8 cellular contexts compared by ENCODE assay signal in genomic region chr17:21573271-21573960, GRCh38.
A peak's percentile ranks its signal among the peaks of the same experiment; 100 is the strongest.
DNase-seq lines count a peak whose midpoint lies in the region; ATAC-seq, FAIRE-seq and TF ChIP-seq lines count a peak whose summit lies in the region.
"Not testable (repeated sequence)": the region's sequence is repeated elsewhere in the genome, so short reads cannot be mapped to it uniquely, and the experiment has no call there.

No MANE protein-coding gene starts in this region.

- peak overlapping the region; percentile 51 for H3K4me2 ChIP-seq in fibroblast of lung (ENCODE audit: extremely low read depth, insufficient read depth, low read length)

- H3K36me3 Mint-ChIP-seq in activated T-cell treated with anti-CD3 and anti-CD28 coated beads, Interleukin-2, amount 50 U/mL, for 72 hours (ENCODE audit: insufficient read depth in 2 of 2): peaks cover 6 to 10% of the 10 kb centered on the region in 2 donors

- not testable (repeated sequence) for H3K4me1 ChIP-seq in fibroblast of lung (ENCODE audit: control insufficient read depth, extremely low read depth, insufficient read depth, low read length); lower lobe of right lung; rectal smooth muscle tissue (ENCODE audit: control insufficient read depth, insufficient read depth, low read length); suprapubic skin

- not testable (repeated sequence) for TF ChIP-seq EP300 in suprapubic skin (IDR thresholded peaks at IDR 0.05)

- H3K9ac ChIP-seq in fibroblast of lung (ENCODE audit: insufficient read depth, low read length); rectal smooth muscle tissue (ENCODE audit: low read length): not testable (repeated sequence)

- H3K4me3 ChIP-seq in AG04450 (ENCODE audit: low read depth, low read length) (peak overlapping the region; percentile 65), fibroblast of lung (replicated peaks in 1 of 4; ENCODE audit: control extremely low read depth in 1 of 4, insufficient read depth in 1 of 4, low read depth in 3 of 4, low read length in 4 of 4) (peak overlapping the region; percentile 31 to 73 (median 54)), lower lobe of right lung (peak overlapping the region; percentile 48), rectal smooth muscle tissue (ENCODE audit: low read length) (peak overlapping the region; percentile 63), suprapubic skin (peak overlapping the region; percentile 46)
- H3K4me3 ChIP-seq in Jurkat, Clone E6-1 (ENCODE audit: low read length): peak overlapping the region; percentile 51
- not testable (repeated sequence) for H3K4me3 ChIP-seq in bronchial epithelial cell (ENCODE audit: low read depth, low read length)

- not testable (repeated sequence) for H3K79me2 ChIP-seq in fibroblast of lung (ENCODE audit: control insufficient read depth, insufficient read depth, low read length)

- H3K4me1 Mint-ChIP-seq in activated T-cell treated with anti-CD3 and anti-CD28 coated beads, Interleukin-2, amount 50 U/mL, for 72 hours (ENCODE audit: low read depth): peaks cover 16% of the 10 kb centered on the region

- H3K4me3 Mint-ChIP-seq in activated T-cell treated with anti-CD3 and anti-CD28 coated beads, Interleukin-2, amount 50 U/mL, for 72 hours: peak overlapping the region; percentile 19 to 73

- ATAC-seq in activated T-cell treated with anti-CD3 and anti-CD28 coated beads, Interleukin-2, amount 50 U/mL, for 72 hours (replicated peaks in 1 of 2); lower lobe of right lung: not testable (repeated sequence)

- 91% methylated on average over 36 of the region's 36 CpGs for WGBS in suprapubic skin

- DNase-seq in AG04450 (ENCODE audit: low read depth, low spot score); Jurkat, Clone E6-1 (ENCODE audit: low read depth, low spot score); activated T-cell treated with anti-CD3 and anti-CD28 coated beads, Interleukin-2, amount 50 U/mL, for 72 hours; bronchial epithelial cell (ENCODE audit: low read depth); fibroblast of lung (ENCODE audit: low read depth in 2 of 2); lower lobe of right lung; suprapubic skin (ENCODE audit: low spot score in 2 of 2): not testable (repeated sequence)

- not testable (repeated sequence) for TF ChIP-seq POLR2A in suprapubic skin (IDR thresholded peaks at IDR 0.05)

- H3K9me3 ChIP-seq in AG04450 (ENCODE audit: control insufficient read depth, insufficient read depth, low read length): peaks cover 10% of the 10 kb centered on the region; the same call in 1 of the 2 replicates
- H3K9me3 ChIP-seq in fibroblast of lung (ENCODE audit: control insufficient read depth, insufficient read depth, low read depth, low read length); lower lobe of right lung; suprapubic skin: not testable (repeated sequence)

- H3K36me3 ChIP-seq in bronchial epithelial cell (ENCODE audit: control insufficient read depth, insufficient read depth, low read length); fibroblast of lung (ENCODE audit: control insufficient read depth, insufficient read depth, low read length); lower lobe of right lung; rectal smooth muscle tissue (ENCODE audit: control insufficient read depth, insufficient read depth, low read length); suprapubic skin: not testable (repeated sequence)

- not testable (repeated sequence) for TF ChIP-seq CTCF in AG04450 (IDR thresholded peaks at IDR 0.05; ENCODE audit: low read depth, low read length); bronchial epithelial cell (IDR thresholded peaks at IDR 0.05; ENCODE audit: insufficient read depth, low read length, severe bottlenecking); fibroblast of lung (conservative IDR thresholded peaks at IDR 0.05 in 1 of 2, IDR thresholded peaks at IDR 0.05 in 1 of 2; ENCODE audit: low read depth in 1 of 2, low read length in 2 of 2); lower lobe of right lung (IDR thresholded peaks at IDR 0.05); suprapubic skin (IDR thresholded peaks at IDR 0.05)

- not testable (repeated sequence) for H3K27ac ChIP-seq in AG04450 (ENCODE audit: low read depth, low read length); fibroblast of lung (ENCODE audit: insufficient read depth, low read length); lower lobe of right lung; rectal smooth muscle tissue (ENCODE audit: low read depth, low read length); suprapubic skin

- peaks cover 26% of the 10 kb centered on the region for H3K27me3 Mint-ChIP-seq in activated T-cell treated with anti-CD3 and anti-CD28 coated beads, Interleukin-2, amount 50 U/mL, for 72 hours (ENCODE audit: low read depth)

- CTCF ChIA-PET in AG04450 (lab: Charles Lee): not testable (repeated sequence)

- peaks cover 4 to 12% of the 10 kb centered on the region in 2 donors for H3K9me3 Mint-ChIP-seq in activated T-cell treated with anti-CD3 and anti-CD28 coated beads, Interleukin-2, amount 50 U/mL, for 72 hours

- POLR2A ChIA-PET in AG04450 (lab: Yijun Ruan, JAX): not testable (repeated sequence)

- not testable (repeated sequence) for H3K27ac Mint-ChIP-seq in activated T-cell treated with anti-CD3 and anti-CD28 coated beads, Interleukin-2, amount 50 U/mL, for 72 hours

- peak; percentile 76 for FAIRE-seq in bronchial epithelial cell (lab: Jason Lieb, UNC)

- intact Hi-C loops in lower lobe of right lung (cut with DNase I): not testable (repeated sequence)

- H4K20me1 ChIP-seq in fibroblast of lung (ENCODE audit: control insufficient read depth, extremely low read depth, insufficient read depth, low read length): not testable (repeated sequence)

- peak overlapping the region; percentile 80 for H2AFZ ChIP-seq in fibroblast of lung (ENCODE audit: low read length)

- H3K27me3 ChIP-seq in AG04450 (ENCODE audit: control insufficient read depth, insufficient read depth, low read length); bronchial epithelial cell (ENCODE audit: control insufficient read depth, insufficient read depth, low read length); fibroblast of lung (ENCODE audit: control insufficient read depth, insufficient read depth, low read length); lower lobe of right lung (ENCODE audit: low read depth); rectal smooth muscle tissue (ENCODE audit: control insufficient read depth, insufficient read depth, low read length); suprapubic skin: not testable (repeated sequence)
